Comparison of ENCODE assay signal across 28 cellular contexts in genomic region chr1:151436985-151437384, GRCh38.
"Had no signal": no experiment of that assay in that cellular context is flagged by ENCODE, and none has a peak within 500 bp of the region (broad histone marks: within the 10 kb centered on the region; RNA-seq: fewer than 3 reads in every experiment).

No MANE protein-coding gene starts in this region.

- H3K27ac Mint-ChIP-seq: activated T-cell treated with anti-CD3 and anti-CD28 coated beads, Interleukin-2, amount 50 U/mL, for 72 hours; stimulated activated memory B cell treated with anti-CD40 and anti-IgM and Interleukin-4, amounts not matched to agents 10 μg/mL and 1 μg/mL and 100 μg/mL, for 72 hours had no signal

- H3K27me3 ChIP-seq: body of pancreas, esophagus squamous epithelium, ovary, upper lobe of right lung had no signal

- H3K36me3 ChIP-seq: ovary, prostate gland had no signal

- H3K9me3 Mint-ChIP-seq: activated naive CD4-positive, alpha-beta T cell treated with anti-CD3 and anti-CD28 coated beads, Interleukin-2, amount 50 U/mL, for 72 hours; activated T-cell treated with anti-CD3 and anti-CD28 coated beads, Interleukin-2, amount 50 U/mL, for 72 hours; stimulated activated memory B cell treated with anti-CD40 and anti-IgM and Interleukin-4, amounts not matched to agents 10 μg/mL and 1 μg/mL and 100 μg/mL, for 72 hours; stimulated activated naive CD8-positive, alpha-beta T cell treated with anti-CD3 and anti-CD28 coated beads, Interleukin-15, amount 100 ng/mL, for 72 hours had no signal

- H3K27me3 Mint-ChIP-seq: stimulated activated memory B cell treated with anti-CD40 and anti-IgM and Interleukin-4, amounts not matched to agents 10 μg/mL and 1 μg/mL and 100 μg/mL, for 72 hours; stimulated activated naive CD8-positive, alpha-beta T cell treated with anti-CD3 and anti-CD28 coated beads, Interleukin-15, amount 100 ng/mL, for 72 hours had no signal

- ATAC-seq: activated CD4-positive, CD25-positive, alpha-beta regulatory T cell treated with anti-CD3 and anti-CD28 coated beads, Interleukin-2, amount 50 U/mL, for 24 hours; activated naive CD4-positive, alpha-beta T cell treated with anti-CD3 and anti-CD28 coated beads, Interleukin-2, amount 50 U/mL, for 72 hours; activated T-cell treated with anti-CD3 and anti-CD28 coated beads, Interleukin-2, amount 50 U/mL, for 72 hours; body of pancreas; sciatic nerve; stimulated activated memory B cell treated with anti-CD40 and anti-IgM and Interleukin-4, amounts not matched to agents 10 μg/mL and 1 μg/mL and 100 μg/mL, for 72 hours; stimulated activated naive CD8-positive, alpha-beta T cell treated with anti-CD3 and anti-CD28 coated beads, Interleukin-15, amount 100 ng/mL, for 72 hours; upper lobe of right lung had no signal

- H3K4me1 ChIP-seq: body of pancreas, prostate gland had no signal

- FAIRE-seq: endometrium, small intestine had no signal

- H3K9me3 ChIP-seq: body of pancreas, esophagus squamous epithelium, left ventricle myocardium inferior, ovary, prostate gland, upper lobe of right lung had no signal

- H3K27ac ChIP-seq: body of pancreas, epithelial cell of prostate, esophagus squamous epithelium, left ventricle myocardium inferior, ovary, prostate gland, upper lobe of right lung, WERI-Rb-1 had no signal

- DNase-seq: activated CD4-positive, alpha-beta T cell treated with anti-CD3 and anti-CD28 coated beads for 48 hours; activated CD4-positive, alpha-beta T cell treated with anti-CD3 and anti-CD28 coated beads, Interleukin-2, amount 50 U/mL, for 48 hours; activated naive CD4-positive, alpha-beta T cell; activated T-cell treated with anti-CD3 and anti-CD28 coated beads, Interleukin-2, amount 50 U/mL, for 72 hours; body of pancreas; cerebellar nuclear complex; esophagus squamous epithelium; foreskin melanocyte; islet precursor cell; left ventricle myocardium inferior; mesendoderm; ovary; retina; small intestine; stimulated activated CD4-positive, alpha-beta T cell treated with anti-CD3 and anti-CD28 coated beads, Interleukin-4, amount 100 ng/mL, for 24 hours; stimulated activated naive CD8-positive, alpha-beta T cell treated with anti-CD3 and anti-CD28 coated beads, Interleukin-15, amount 100 ng/mL, for 72 hours; substantia nigra; T-helper 9 cell; upper lobe of right lung; WERI-Rb-1 had no signal

- H3K4me3 Mint-ChIP-seq: activated T-cell treated with anti-CD3 and anti-CD28 coated beads, Interleukin-2, amount 50 U/mL, for 72 hours; stimulated activated memory B cell treated with anti-CD40 and anti-IgM and Interleukin-4, amounts not matched to agents 10 μg/mL and 1 μg/mL and 100 μg/mL, for 72 hours; stimulated activated naive CD8-positive, alpha-beta T cell treated with anti-CD3 and anti-CD28 coated beads, Interleukin-15, amount 100 ng/mL, for 72 hours had no signal

- H3K4me3 ChIP-seq: body of pancreas, esophagus squamous epithelium, left ventricle myocardium inferior, lung, ovary, prostate gland, upper lobe of right lung had no signal
